Comparison of ENCODE assay signal across 13 cellular contexts in the genomic region with DNA sequence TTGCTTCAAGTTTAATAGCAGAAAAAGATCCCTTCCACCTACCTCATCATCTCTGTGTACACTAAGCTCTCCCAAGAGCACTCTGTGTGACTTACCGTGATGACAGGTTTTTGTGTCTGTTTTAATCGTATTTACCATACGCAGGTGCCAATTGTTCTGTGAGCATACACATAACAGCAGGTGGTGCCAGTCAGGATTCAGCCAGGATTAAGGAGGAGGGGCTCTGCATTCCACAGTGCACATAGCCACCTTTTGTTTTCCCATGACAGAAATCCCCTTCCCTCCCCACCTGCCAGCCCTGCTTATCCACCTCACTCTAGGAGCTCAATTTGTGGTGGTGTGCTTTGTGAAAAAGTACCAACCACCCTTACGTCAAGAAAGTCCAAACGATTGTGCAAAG. TPM values are rescaled to one million over a fixed set of nuclear protein-coding genes. Genes with fewer than 3 reads are reported as not detected.
A peak's percentile ranks its signal among the peaks of the same experiment; 100 is the strongest.
DNase-seq lines count a peak whose midpoint lies in the region; ATAC-seq and TF ChIP-seq lines count a peak whose summit lies in the region.
"Had no signal": no experiment of that assay in that cellular context is flagged by ENCODE, and none has a peak within 500 bp of the region (broad histone marks: within the 10 kb centered on the region; RNA-seq: fewer than 3 reads in every experiment).

No MANE protein-coding gene starts in this region.

- intact Hi-C loops in IMR-90 (cut with micrococcal nuclease): no loop called here
- intact Hi-C loops in Calu3 (cut with micrococcal nuclease; ENCODE audit: unreplicated experiment): no loop called here

- no peak overlapping the region for H2BK20ac ChIP-seq in IMR-90 (ENCODE audit: low read depth, low read length)

- no peaks in the 10 kb centered on the region for H3K36me3 ChIP-seq in IMR-90 (ENCODE audit: control insufficient read depth, insufficient read depth, low read length)
- H3K36me3 ChIP-seq: sigmoid colon had no signal

- dilution Hi-C loops in IMR-90 (cut with HindIII; ENCODE audit: low sequenced_read_pairs, unreplicated experiment): no loop called here

- 20% methylated on average over 1 of the region's 5 CpGs; no CpG with 5 or more reads in 1 of the 2 experiments for WGBS in IMR-90 (ENCODE audit: extremely low coverage in 2 of 2, insufficient read length in 1 of 2), 2 experiments

- H3K9me3 Mint-ChIP-seq in progenitor cell of endocrine pancreas (ENCODE audit: low read depth) (no peaks in the 10 kb centered on the region), Calu3 (ENCODE audit: low read depth, unreplicated experiment) (no peaks in the 10 kb centered on the region)
- H3K9me3 Mint-ChIP-seq: activated CD8-positive, alpha-beta T cell treated with anti-CD3 and anti-CD28 coated beads for 36 hours; T-helper 1 cell treated with Interleukin-12 subunit alpha and Interleukin-12 subunit beta and Interleukin-4 antibody, amounts not matched to agents 30 μg/mL and 1 μg/mL, for 36 hours had no signal

- no peak overlapping the region for H2AK5ac ChIP-seq in IMR-90 (ENCODE audit: low read depth, low read length)

- H3K9ac ChIP-seq in IMR-90 (ENCODE audit: low read depth, low read length): no peak overlapping the region

- H3K36me3 Mint-ChIP-seq in progenitor cell of endocrine pancreas (ENCODE audit: insufficient read depth) (no peaks in the 10 kb centered on the region), Calu3 (ENCODE audit: insufficient read depth, unreplicated experiment) (no peaks in the 10 kb centered on the region)
- H3K36me3 Mint-ChIP-seq: naive B cell had no signal

- no peak overlapping the region for H4K5ac ChIP-seq in IMR-90 (ENCODE audit: low read depth, low read length)

- no peaks in the 10 kb centered on the region for H3K9me3 ChIP-seq in IMR-90 (ENCODE audit: control insufficient read depth, insufficient read depth, low read length)
- H3K9me3 ChIP-seq: sigmoid colon had no signal

- no peaks in the 10 kb centered on the region for H3K9me1 ChIP-seq in IMR-90 (ENCODE audit: insufficient read depth, low read length)

- POLR2A ChIA-PET in IMR-90 (lab: Charles Lee; ENCODE audit: unreplicated experiment): no interaction called here

- no peak overlapping the region for H3K27ac ChIP-seq in IMR-90 (ENCODE audit: insufficient read depth, low read length)
- no peak overlapping the region for H3K27ac ChIP-seq in VCaP
- H3K27ac ChIP-seq: sigmoid colon had no signal

- H3K4me3 ChIP-seq in IMR-90 (ENCODE audit: insufficient read depth, low read depth, low read length): no peak overlapping the region
- H3K4me3 ChIP-seq: sigmoid colon had no signal

- no peak overlapping the region for H3K4me2 ChIP-seq in IMR-90 (ENCODE audit: low read depth, low read length)

- CTCF ChIA-PET in IMR-90 (lab: Yijun Ruan, JAX) (no interaction called here), Calu3 (lab: Charles Lee) (no interaction called here)

- H3K4me3 Mint-ChIP-seq in progenitor cell of endocrine pancreas (ENCODE audit: low read depth) (peak overlapping the region; percentile 16), Calu3 (ENCODE audit: low read depth, unreplicated experiment) (no peak overlapping the region)
- H3K4me3 Mint-ChIP-seq: activated CD8-positive, alpha-beta T cell treated with anti-CD3 and anti-CD28 coated beads for 36 hours; central memory CD8-positive, alpha-beta T cell; naive B cell; T-helper 1 cell treated with Interleukin-12 subunit alpha and Interleukin-12 subunit beta and Interleukin-4 antibody, amounts not matched to agents 30 μg/mL and 1 μg/mL, for 36 hours had no signal

- H3K56ac ChIP-seq in IMR-90 (ENCODE audit: extremely low read depth, insufficient read depth, low read length): no peak overlapping the region

- no peak overlapping the region for H3K18ac ChIP-seq in IMR-90 (ENCODE audit: low read depth, low read length)

- H2BK15ac ChIP-seq in IMR-90 (ENCODE audit: low read depth, low read length): no peak overlapping the region

- H3K27ac Mint-ChIP-seq in progenitor cell of endocrine pancreas (peak overlapping the region; percentile 90), Calu3 (ENCODE audit: unreplicated experiment) (no peak overlapping the region)
- H3K27ac Mint-ChIP-seq: activated CD8-positive, alpha-beta T cell treated with anti-CD3 and anti-CD28 coated beads for 36 hours; naive B cell; T-helper 1 cell treated with Interleukin-12 subunit alpha and Interleukin-12 subunit beta and Interleukin-4 antibody, amounts not matched to agents 30 μg/mL and 1 μg/mL, for 36 hours had no signal

- H3K14ac ChIP-seq in IMR-90 (replicated peaks; ENCODE audit: low read depth, low read length): no peak overlapping the region

- H2BK5ac ChIP-seq in IMR-90 (ENCODE audit: low read depth, low read length, poor library complexity, severe bottlenecking): no peak overlapping the region

- ATAC-seq in IMR-90 (ENCODE audit: low read depth) (no peak), HG03342 (IDR thresholded peaks at IDR 0.05; ENCODE audit: unreplicated experiment) (no peak), GM21717 (IDR thresholded peaks at IDR 0.05; ENCODE audit: unreplicated experiment) (no peak)
- ATAC-seq: activated CD8-positive, alpha-beta T cell treated with anti-CD3 and anti-CD28 coated beads for 36 hours had no signal

- H2AK9ac ChIP-seq in IMR-90 (replicated peaks; ENCODE audit: low read depth, low read length, poor library complexity): peak overlapping the region; percentile 9

- no peaks in the 10 kb centered on the region for H3K4me1 ChIP-seq in IMR-90 (ENCODE audit: control insufficient read depth, insufficient read depth, low read length)
- H3K4me1 ChIP-seq: sigmoid colon had no signal

- BruUV-seq in IMR-90 (replicated peaks; lab: Mats Ljungman, UMichigan) (no TSS peak), Calu3 (replicated peaks; lab: Mats Ljungman, UMichigan) (no TSS peak)

- no peak for TF ChIP-seq CTCF in IMR-90 (conservative IDR thresholded peaks at IDR 0.05; ENCODE audit: low read depth, low read length)
- TF ChIP-seq CTCF in VCaP (conservative IDR thresholded peaks at IDR 0.05): peak; percentile 9; the same call in 1 of the 2 replicates
- TF ChIP-seq CTCF in progenitor cell of endocrine pancreas (IDR thresholded peaks at IDR 0.05; ENCODE audit: unreplicated experiment): no peak
- no peak for TF ChIP-seq CTCF in Calu3 (IDR thresholded peaks at IDR 0.05; ENCODE audit: unreplicated experiment)

- H4K91ac ChIP-seq in IMR-90 (ENCODE audit: insufficient read depth, low read depth, low read length): no peak overlapping the region

- no peaks in the 10 kb centered on the region for H3K79me1 ChIP-seq in IMR-90 (ENCODE audit: low read depth in 1 of 2, low read length in 2 of 2)

- no peak for DNase-seq in IMR-90
- peak; percentile 87 for DNase-seq in NCI-H2107 treated with DMSO at 0.1 percent for 48 hours (lab: John Stamatoyannopoulos, UW; ENCODE audit: unreplicated experiment)
- peak; percentile 14 for DNase-seq in progenitor cell of endocrine pancreas (ENCODE audit: low spot score, unreplicated experiment)
- no peak for DNase-seq in Calu3
- DNase-seq: activated CD8-positive, alpha-beta T cell treated with anti-CD3 and anti-CD28 coated beads for 36 hours; activated naive CD4-positive, alpha-beta T cell treated with Interleukin-2 at 50 U/mL for 16 hours; naive B cell; sigmoid colon had no signal

- peaks cover 5% of the 10 kb centered on the region for H3K27me3 Mint-ChIP-seq in progenitor cell of endocrine pancreas
- H3K27me3 Mint-ChIP-seq in Calu3 (ENCODE audit: unreplicated experiment): peaks cover 13% of the 10 kb centered on the region

- H3K4ac ChIP-seq in IMR-90 (ENCODE audit: low read depth, low read length): no peak overlapping the region

- TF ChIP-seq RAD21 in IMR-90 (IDR thresholded peaks at IDR 0.05; ENCODE audit: low read length): no peak

- peaks cover 2% of the 10 kb centered on the region for H3K27me3 ChIP-seq in IMR-90 (ENCODE audit: control insufficient read depth, insufficient read depth, low read length)
- H3K27me3 ChIP-seq: sigmoid colon had no signal

- no peak overlapping the region for H4K8ac ChIP-seq in IMR-90 (ENCODE audit: low read depth in 2 of 2, low read length in 2 of 2)

- no peak for TF ChIP-seq POLR2A in IMR-90 (IDR thresholded peaks at IDR 0.05; ENCODE audit: low read depth, low read length)

- no peak overlapping the region; the same call in 1 of the 2 replicates for H3K23ac ChIP-seq in IMR-90 (ENCODE audit: low read depth, low read length)

- no peaks in the 10 kb centered on the region for H4K20me1 ChIP-seq in IMR-90 (ENCODE audit: insufficient read depth, low read length)

- in situ Hi-C loops in IMR-90 (cut with MboI; ENCODE audit: low sequenced_read_pairs): no loop called here

- H3K4me1 Mint-ChIP-seq in progenitor cell of endocrine pancreas (ENCODE audit: low read depth) (peaks cover 12% of the 10 kb centered on the region), Calu3 (ENCODE audit: low read depth, unreplicated experiment) (peaks cover 11% of the 10 kb centered on the region)
- H3K4me1 Mint-ChIP-seq: central memory CD8-positive, alpha-beta T cell; naive B cell had no signal

- no peak overlapping the region for H2BK120ac ChIP-seq in IMR-90 (ENCODE audit: low read depth, low read length)

- H2AFZ ChIP-seq in IMR-90 (replicated peaks; ENCODE audit: low read length, poor library complexity): no peak overlapping the region

TF ChIP-seq in IMR-90, 13 proteins besides CTCF, POLR2A, EP300 and RAD21 (continues in another document):
- no peak for TF ChIP-seq CHD1 (IDR thresholded peaks at IDR 0.05; ENCODE audit: low read depth, low read length)
- TF ChIP-seq, protein P1, sequence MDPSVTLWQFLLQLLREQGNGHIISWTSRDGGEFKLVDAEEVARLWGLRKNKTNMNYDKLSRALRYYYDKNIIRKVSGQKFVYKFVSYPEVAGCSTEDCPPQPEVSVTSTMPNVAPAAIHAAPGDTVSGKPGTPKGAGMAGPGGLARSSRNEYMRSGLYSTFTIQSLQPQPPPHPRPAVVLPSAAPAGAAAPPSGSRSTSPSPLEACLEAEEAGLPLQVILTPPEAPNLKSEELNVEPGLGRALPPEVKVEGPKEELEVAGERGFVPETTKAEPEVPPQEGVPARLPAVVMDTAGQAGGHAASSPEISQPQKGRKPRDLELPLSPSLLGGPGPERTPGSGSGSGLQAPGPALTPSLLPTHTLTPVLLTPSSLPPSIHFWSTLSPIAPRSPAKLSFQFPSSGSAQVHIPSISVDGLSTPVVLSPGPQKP (IDR thresholded peaks at IDR 0.05; ENCODE audit: borderline replicate concordance, low read depth, low read length): no peak
- no peak for TF ChIP-seq CEBPB (IDR thresholded peaks at IDR 0.05; ENCODE audit: low read depth, low read length)
- TF ChIP-seq FOS (IDR thresholded peaks at IDR 0.05; ENCODE audit: low read depth, low read length): no peak
- TF ChIP-seq MXI1 (IDR thresholded peaks at IDR 0.05; ENCODE audit: borderline replicate concordance, low read depth, low read length): no peak
- no peak for TF ChIP-seq RCOR1 (IDR thresholded peaks at IDR 0.05; ENCODE audit: insufficient replicate concordance, low read length)
- TF ChIP-seq NFE2L2 (IDR thresholded peaks at IDR 0.05; ENCODE audit: low read depth, low read length): no peak
- no peak for TF ChIP-seq BHLHE40 (IDR thresholded peaks at IDR 0.05; ENCODE audit: low read depth, low read length)

RNA-seq across cellular contexts. Expression of gene ANK2, which starts 14.8 kb away (rescaled TPM):
- total RNA-seq in IMR-90 (2012; rRNA removed) (5.3 and 6.6 TPM in 2 replicates), progenitor cell of endocrine pancreas (9.1 and 11.1 TPM in 2 replicates), Calu3 (2022) (4.1 and 4.4 TPM in 2 replicates)
- 0.70 and 0.82 TPM in 2 replicates for polyA plus RNA-seq in IMR-90 (2012; rRNA removed)
- 0.15 and 0.54 TPM in 2 replicates for polyA plus RNA-seq in IMR-90 (2012; cell fraction: cytosol; rRNA removed)
- polyA plus RNA-seq in IMR-90 (2012; cell fraction: nucleus; rRNA removed; ENCODE audit: low replicate concordance): 0.11 and 0.87 TPM in 2 replicates

Comparison
In these comparisons a context has a peak if more than half of its experiments do, and no peak if none do; other contexts are left out.
1. DNase-seq: peak in NCI-H2107 treated with DMSO at 0.1 percent for 48 hours (single experiment) and progenitor cell of endocrine pancreas (single experiment); none in IMR-90 (single experiment) and Calu3 (single experiment).